ENCODE assay signal across 1 cellular context in genomic region chr22:42939451-42939881, GRCh38.
TF ChIP-seq lines count a peak whose summit lies in the region.

No MANE protein-coding gene starts in this region.

TF ChIP-seq in SK-N-SH, 30 proteins besides CTCF, POLR2A, EP300 and RAD21 (continued from another document):
- TF ChIP-seq USF1 (IDR thresholded peaks at IDR 0.05; ENCODE audit: borderline replicate concordance, low read depth), result no peak
- TF ChIP-seq NFIC (IDR thresholded peaks at IDR 0.05; ENCODE audit: borderline replicate concordance), result no peak
- TF ChIP-seq PBX3 (IDR thresholded peaks at IDR 0.05), result no peak
- TF ChIP-seq POLR2AphosphoS5 (IDR thresholded peaks at IDR 0.05; ENCODE audit: low read depth, low read length), result no peak
TF ChIP-seq in SK-N-SH: peak in this region for 0.
